Comparison of ENCODE assay signal across 8 cellular contexts in the genomic region with DNA sequence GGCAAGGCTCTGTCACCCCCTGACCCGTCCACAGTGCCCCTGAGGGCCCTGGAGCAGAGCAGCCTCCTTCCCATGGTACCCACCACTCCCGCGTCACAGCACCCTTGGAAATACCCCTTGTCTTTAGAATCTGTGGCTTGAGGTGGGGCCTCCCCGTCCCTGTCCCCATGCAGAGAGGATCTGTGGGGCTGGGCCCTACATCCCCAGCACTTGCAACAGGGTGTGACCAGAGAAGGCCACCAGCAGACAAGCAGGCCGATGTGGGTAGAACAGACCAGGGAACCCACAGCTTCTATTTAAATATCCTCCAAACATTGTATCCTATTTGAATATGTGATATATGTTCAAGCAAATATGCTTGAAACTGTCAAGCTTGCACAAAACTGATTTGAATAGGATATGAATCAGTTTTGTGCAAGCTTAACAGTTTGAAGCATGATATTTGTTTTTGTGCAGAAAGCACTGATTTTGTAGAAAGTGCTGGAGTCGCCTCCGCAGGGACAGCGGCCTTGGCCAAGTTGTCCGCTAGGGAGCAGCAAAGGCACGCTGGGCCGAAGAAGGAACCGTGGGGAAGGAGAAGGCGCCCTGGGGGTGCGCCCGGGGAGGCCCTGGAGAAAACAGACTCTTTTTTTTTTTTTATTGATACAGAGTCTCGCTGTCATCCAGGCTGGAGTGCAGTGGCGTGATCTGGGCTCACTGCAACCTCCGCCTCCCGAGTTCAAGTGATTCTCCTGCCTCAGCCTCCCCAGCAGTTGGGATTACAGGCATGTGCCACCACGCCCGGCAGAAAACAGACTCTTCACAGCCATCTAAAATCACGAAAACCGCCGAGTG. TPM values are rescaled to one million over a fixed set of nuclear protein-coding genes. Genes with fewer than 3 reads are reported as not detected.
DNase-seq lines count a peak whose midpoint lies in the region; ATAC-seq and TF ChIP-seq lines count a peak whose summit lies in the region.

No MANE protein-coding gene starts in this region.

- no peaks in the 10 kb centered on the region for H3K36me3 ChIP-seq in ascending aorta

- H3K27ac Mint-ChIP-seq in stimulated activated memory B cell treated with anti-CD40 and anti-IgM and Interleukin-4, amounts not matched to agents 10 μg/mL and 1 μg/mL and 100 μg/mL, for 72 hours = no peak overlapping the region

- peaks cover 8% of the 10 kb centered on the region for H3K27me3 ChIP-seq in ascending aorta

- peak overlapping the region; percentile 4 for H3K4me3 Mint-ChIP-seq in stimulated activated memory B cell treated with anti-CD40 and anti-IgM and Interleukin-4, amounts not matched to agents 10 μg/mL and 1 μg/mL and 100 μg/mL, for 72 hours

- H3K4me1 Mint-ChIP-seq in stimulated activated memory B cell treated with anti-CD40 and anti-IgM and Interleukin-4, amounts not matched to agents 10 μg/mL and 1 μg/mL and 100 μg/mL, for 72 hours = peaks cover 32% of the 10 kb centered on the region

- H3K4me3 ChIP-seq in ascending aorta = no peak overlapping the region

- H3K27me3 Mint-ChIP-seq in stimulated activated memory B cell treated with anti-CD40 and anti-IgM and Interleukin-4, amounts not matched to agents 10 μg/mL and 1 μg/mL and 100 μg/mL, for 72 hours = peaks cover 66% of the 10 kb centered on the region

- H3K27ac ChIP-seq in ascending aorta = no peak overlapping the region

- TF ChIP-seq CTCF in GM20000 (IDR thresholded peaks at IDR 0.05; ENCODE audit: extremely low read depth, missing control alignments) (peak; percentile 88), ascending aorta (IDR thresholded peaks at IDR 0.05) (peak in 2 of 3 experiments; percentile 7 to 43)

- intact Hi-C loops in ascending aorta (cut with DNase I) = no loop called here

- ATAC-seq in stimulated activated memory B cell treated with anti-CD40 and anti-IgM and Interleukin-4, amounts not matched to agents 10 μg/mL and 1 μg/mL and 100 μg/mL, for 72 hours = peak; percentile 62

- H3K9me3 Mint-ChIP-seq in stimulated activated memory B cell treated with anti-CD40 and anti-IgM and Interleukin-4, amounts not matched to agents 10 μg/mL and 1 μg/mL and 100 μg/mL, for 72 hours = no peaks in the 10 kb centered on the region

- no peaks in the 10 kb centered on the region for H3K9me3 ChIP-seq in ascending aorta

- H3K36me3 Mint-ChIP-seq in stimulated activated memory B cell treated with anti-CD40 and anti-IgM and Interleukin-4, amounts not matched to agents 10 μg/mL and 1 μg/mL and 100 μg/mL, for 72 hours = no peaks in the 10 kb centered on the region

- no peaks in the 10 kb centered on the region for H3K4me1 ChIP-seq in ascending aorta

- peak; percentile 5 for DNase-seq in DMS153 (lab: John Stamatoyannopoulos, UW)
- DNase-seq in GM20000 (ENCODE audit: low spot score) = peak; percentile 87
- peak; percentile 3 for DNase-seq in NCI-H69 (lab: John Stamatoyannopoulos, UW)
- no peak for DNase-seq in ascending aorta (ENCODE audit: low spot score in 2 of 2)
- peak; percentile 9 for DNase-seq in kidney tubule cell (ENCODE audit: low spot score)
- no peak for DNase-seq in glomerular visceral epithelial cell (ENCODE audit: extremely low spot score)
- DNase-seq in activated effector memory CD4-positive, alpha-beta T cell treated with anti-CD3 and anti-CD28 coated beads, Interleukin-2, amount 50 U/mL, for 16 hours = no peak

RNA-seq across cellular contexts. Expression of a gene that starts 2.2 kb away (rescaled TPM):
- not detected for total RNA-seq in ascending aorta

Comparison
In these comparisons a context has a peak if more than half of its experiments do, and no peak if none do; other contexts are left out.
1. DNase-seq: peak in DMS153 (single experiment), GM20000 (single experiment), NCI-H69 (single experiment) and kidney tubule cell (single experiment); none in ascending aorta (0 of 2), glomerular visceral epithelial cell (single experiment) and activated effector memory CD4-positive, alpha-beta T cell treated with anti-CD3 and anti-CD28 coated beads, Interleukin-2, amount 50 U/mL, for 16 hours (single experiment).